9 cellular contexts compared by ENCODE assay signal in genomic region chr11:62444835-62445234, GRCh38. TPM values are rescaled to one million over a fixed set of nuclear protein-coding genes. Genes with fewer than 3 reads are reported as not detected.
A peak's percentile ranks its signal among the peaks of the same experiment; 100 is the strongest.
DNase-seq lines count a peak whose midpoint lies in the region; ATAC-seq and TF ChIP-seq lines count a peak whose summit lies in the region.
"Had no signal": no experiment of that assay in that cellular context is flagged by ENCODE, and none has a peak within 500 bp of the region (broad histone marks: within the 10 kb centered on the region; RNA-seq: fewer than 3 reads in every experiment).

No MANE protein-coding gene starts in this region.

- H3K4me3 Mint-ChIP-seq in HFFc6 = peak overlapping the region; percentile 85

- 0 out of 2 replicates have a peak, but pooled peaks cover 5% of the 10 kb centered on the region for H3K36me3 Mint-ChIP-seq in HFFc6 (ENCODE audit: low read depth)

- H3K4me1 Mint-ChIP-seq in HFFc6 (ENCODE audit: low read depth) = peaks cover 29% of the 10 kb centered on the region

- H3K27me3 ChIP-seq in heart right ventricle (no peaks in the 10 kb centered on the region), skeletal muscle satellite cell (ENCODE audit: control insufficient read depth, insufficient read depth, low read length) (no peaks in the 10 kb centered on the region)
- H3K27me3 ChIP-seq: cardiac muscle cell had no signal

- intact Hi-C loops in heart right ventricle (cut with DNase I) = loop anchor here in 1 of 10 donors (5.0 kb wide), 2 partner anchors 52 to 97 kb away; no protein-coding TSS in a partner anchor

- peak in 6 of 8 donors; percentile 8 to 33 (median 22) for ATAC-seq in heart right ventricle

- no peaks in the 10 kb centered on the region for H3K9me3 ChIP-seq in heart right ventricle
- no peaks in the 10 kb centered on the region for H3K9me3 ChIP-seq in skeletal muscle satellite cell (replicated peaks; ENCODE audit: low read length)

- H3K36me3 ChIP-seq in heart right ventricle (no peaks in the 10 kb centered on the region), skeletal muscle satellite cell (ENCODE audit: insufficient read depth, low read length) (no peaks in the 10 kb centered on the region)
- H3K36me3 ChIP-seq: cardiac muscle cell had no signal

- H3K4me1 ChIP-seq in heart right ventricle = peaks cover 23 to 57% (median 46%) of the 10 kb centered on the region in 9 donors
- H3K4me1 ChIP-seq in skeletal muscle satellite cell (ENCODE audit: control insufficient read depth, insufficient read depth, low read length) = peaks cover 34% of the 10 kb centered on the region

- H3K27ac ChIP-seq in heart right ventricle = peak overlapping the region; percentile 44 to 91 (median 83)
- H3K27ac ChIP-seq: cardiac muscle cell had no signal

- no peak for DNase-seq in HFFc6
- no peak for DNase-seq in heart right ventricle
- no peak for DNase-seq in NCI-H345 treated with DMSO at 0.1 percent for 48 hours (lab: John Stamatoyannopoulos, UW; ENCODE audit: unreplicated experiment)
- DNase-seq in amygdala (lab: John Stamatoyannopoulos, UW) = no peak
- DNase-seq in RKO (ENCODE audit: low spot score) = no peak
- DNase-seq in NCI-H748 treated with DMSO at 0.1 percent for 48 hours (lab: John Stamatoyannopoulos, UW) = no peak

- peak overlapping the region; percentile 90 for H3K27ac Mint-ChIP-seq in HFFc6

- no peak for TF ChIP-seq CTCF in HFFc6 (IDR thresholded peaks at IDR 0.05)
- no peak for TF ChIP-seq CTCF in WI38 (IDR thresholded peaks at IDR 0.05; ENCODE audit: low read depth, low read length)
- no peak for TF ChIP-seq CTCF in heart right ventricle (IDR thresholded peaks at IDR 0.05)

- H3K9ac ChIP-seq in skeletal muscle satellite cell (ENCODE audit: low read depth, low read length) = peak overlapping the region; percentile 86

- H3K9me3 Mint-ChIP-seq in HFFc6 = no peaks in the 10 kb centered on the region

- peak overlapping the region; percentile 42; the same call in 1 of the 2 replicates for H3K4me3 ChIP-seq in WI38 (ENCODE audit: low read depth, low read length)
- H3K4me3 ChIP-seq in heart right ventricle = peak overlapping the region in 9 of 10 donors; percentile 27 to 56 (median 52)
- peak overlapping the region; percentile 71 for H3K4me3 ChIP-seq in skeletal muscle satellite cell (ENCODE audit: low read length)
- H3K4me3 ChIP-seq: cardiac muscle cell had no signal

- no peaks in the 10 kb centered on the region; the same call in 1 of the 2 replicates for H3K27me3 Mint-ChIP-seq in HFFc6 (ENCODE audit: insufficient read depth)

- 22 to 59% methylated on average over 9 of the region's 9 CpGs for WGBS in heart right ventricle, 2 donors

- peak overlapping the region; percentile 86 for H3K4me2 ChIP-seq in skeletal muscle satellite cell (ENCODE audit: low read length)

RNA-seq across cellular contexts. Expression of gene SCGB1A1, which starts 26.0 kb away (rescaled TPM):
- total RNA-seq in HFFc6 (2021; fragmentation: NEBNext Ultra II Directional; extraction: Animal tissue kit (Norgen Biotek cat#: 25700)) = not detected
- total RNA-seq in heart right ventricle = not detected
- under 1 TPM in 1 of 2 donors, not detected in 1; 0.20 TPM for polyA plus RNA-seq in heart right ventricle
- not detected in 2 replicates for total RNA-seq in skeletal muscle satellite cell (2012; rRNA removed)
- total RNA-seq: cardiac muscle cell had no signal
- polyA plus RNA-seq: cardiac muscle cell had no signal
